In the genomic region with DNA sequence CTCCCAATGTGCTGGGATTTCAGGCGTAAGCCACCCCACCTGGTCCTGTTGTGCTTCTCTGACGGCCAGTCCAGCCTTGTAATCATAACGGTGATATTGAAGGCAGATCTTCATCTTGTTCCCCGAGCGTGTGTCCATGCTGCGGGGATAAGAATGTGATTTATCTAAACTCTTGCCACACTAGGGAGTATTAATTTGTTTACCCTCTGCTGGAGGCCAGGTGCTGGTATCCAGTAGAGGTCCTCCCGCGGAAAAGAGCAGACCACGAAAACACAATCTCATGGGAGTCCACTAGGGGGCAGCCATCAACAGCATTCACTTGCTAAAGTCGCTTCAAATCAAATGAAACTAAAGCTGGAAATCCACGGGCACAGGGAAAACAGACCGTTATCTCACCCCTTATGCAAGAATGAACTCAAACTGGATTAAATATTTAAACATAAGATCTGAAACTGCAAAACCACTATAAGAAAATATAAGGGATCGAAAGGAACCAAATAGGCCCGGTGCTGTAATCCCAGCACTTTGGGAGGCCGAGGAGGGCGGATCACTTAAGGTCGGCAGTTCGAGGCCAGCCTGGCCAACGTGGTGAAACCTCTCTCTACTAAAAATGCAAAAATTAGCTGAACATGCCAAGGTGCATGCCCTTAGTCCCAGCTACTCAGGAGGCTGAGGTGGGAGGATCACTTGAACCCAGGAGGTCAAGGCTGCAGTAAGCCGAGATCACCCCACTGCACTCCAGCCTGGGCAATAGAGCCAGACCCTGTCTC, we compare ENCODE assay signal across 1 cellular context.
A peak's percentile ranks its signal among the peaks of the same experiment; 100 is the strongest.
TF ChIP-seq lines count a peak whose summit lies in the region.

No MANE protein-coding gene starts in this region.

TF ChIP-seq in K562, 482 proteins besides CTCF, POLR2A, EP300 and RAD21 (continued from another document and continues in another):
- no peak for TF ChIP-seq AFF4 (CRISPR knock-in tag; IDR thresholded peaks at IDR 0.05)
- TF ChIP-seq, protein P1, sequence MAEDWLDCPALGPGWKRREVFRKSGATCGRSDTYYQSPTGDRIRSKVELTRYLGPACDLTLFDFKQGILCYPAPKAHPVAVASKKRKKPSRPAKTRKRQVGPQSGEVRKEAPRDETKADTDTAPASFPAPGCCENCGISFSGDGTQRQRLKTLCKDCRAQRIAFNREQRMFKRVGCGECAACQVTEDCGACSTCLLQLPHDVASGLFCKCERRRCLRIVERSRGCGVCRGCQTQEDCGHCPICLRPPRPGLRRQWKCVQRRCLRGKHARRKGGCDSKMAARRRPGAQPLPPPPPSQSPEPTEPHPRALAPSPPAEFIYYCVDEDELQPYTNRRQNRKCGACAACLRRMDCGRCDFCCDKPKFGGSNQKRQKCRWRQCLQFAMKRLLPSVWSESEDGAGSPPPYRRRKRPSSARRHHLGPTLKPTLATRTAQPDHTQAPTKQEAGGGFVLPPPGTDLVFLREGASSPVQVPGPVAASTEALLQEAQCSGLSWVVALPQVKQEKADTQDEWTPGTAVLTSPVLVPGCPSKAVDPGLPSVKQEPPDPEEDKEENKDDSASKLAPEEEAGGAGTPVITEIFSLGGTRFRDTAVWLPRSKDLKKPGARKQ (CRISPR knock-in tag; IDR thresholded peaks at IDR 0.05): no peak
- no peak for TF ChIP-seq ZC3H11A (IDR thresholded peaks at IDR 0.05; ENCODE audit: low read depth, low read length)
- TF ChIP-seq SIRT6 (IDR thresholded peaks at IDR 0.05; ENCODE audit: low read depth, low read length): no peak
- TF ChIP-seq ZNF77 (CRISPR knock-in tag; IDR thresholded peaks at IDR 0.05): no peak
- TF ChIP-seq BMI1 (IDR thresholded peaks at IDR 0.05; ENCODE audit: low read length): 0 out of 2 replicates have a peak, but pooled peaks have one; percentile 21
- no peak for TF ChIP-seq ZNF224 (CRISPR knock-in tag; IDR thresholded peaks at IDR 0.05)
- TF ChIP-seq MAFK (IDR thresholded peaks at IDR 0.05; ENCODE audit: low read length): no peak
- no peak for TF ChIP-seq SMARCE1 (IDR thresholded peaks at IDR 0.05)
- no peak for TF ChIP-seq ZNF644 (tag; IDR thresholded peaks at IDR 0.05; ENCODE audit: low read depth)
- TF ChIP-seq CBFA2T3 (IDR thresholded peaks at IDR 0.05): no peak
- 0 out of 4 replicates have a peak, but pooled peaks of 1 of the 2 experiments have one; percentile 23 for TF ChIP-seq KDM1A (IDR thresholded peaks at IDR 0.05)
- no peak for TF ChIP-seq MTA1 (IDR thresholded peaks at IDR 0.05; ENCODE audit: borderline replicate concordance)
- no peak for TF ChIP-seq TGIF2 (CRISPR knock-in tag; IDR thresholded peaks at IDR 0.05)
- TF ChIP-seq NEUROD1 (IDR thresholded peaks at IDR 0.05; ENCODE audit: borderline replicate concordance, low read depth, low read length, partially characterized antibody): no peak
- 0 out of 2 replicates have a peak, but pooled peaks have one; percentile 59 for TF ChIP-seq XRCC5 (IDR thresholded peaks at IDR 0.05; ENCODE audit: low read depth, low read length)
- TF ChIP-seq NUFIP1 (IDR thresholded peaks at IDR 0.05; ENCODE audit: partially characterized antibody): no peak
- TF ChIP-seq, protein P2, sequence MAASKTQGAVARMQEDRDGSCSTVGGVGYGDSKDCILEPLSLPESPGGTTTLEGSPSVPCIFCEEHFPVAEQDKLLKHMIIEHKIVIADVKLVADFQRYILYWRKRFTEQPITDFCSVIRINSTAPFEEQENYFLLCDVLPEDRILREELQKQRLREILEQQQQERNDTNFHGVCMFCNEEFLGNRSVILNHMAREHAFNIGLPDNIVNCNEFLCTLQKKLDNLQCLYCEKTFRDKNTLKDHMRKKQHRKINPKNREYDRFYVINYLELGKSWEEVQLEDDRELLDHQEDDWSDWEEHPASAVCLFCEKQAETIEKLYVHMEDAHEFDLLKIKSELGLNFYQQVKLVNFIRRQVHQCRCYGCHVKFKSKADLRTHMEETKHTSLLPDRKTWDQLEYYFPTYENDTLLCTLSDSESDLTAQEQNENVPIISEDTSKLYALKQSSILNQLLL (CRISPR knock-in tag; IDR thresholded peaks at IDR 0.05; ENCODE audit: borderline replicate concordance): no peak
- TF ChIP-seq NR0B1 (IDR thresholded peaks at IDR 0.05; ENCODE audit: partially characterized antibody): no peak
- TF ChIP-seq MTA3 (IDR thresholded peaks at IDR 0.05; ENCODE audit: borderline replicate concordance): 0 out of 2 replicates have a peak, but pooled peaks have one; percentile 24
- TF ChIP-seq ZNF239 (CRISPR knock-in tag; IDR thresholded peaks at IDR 0.05): no peak
- no peak for TF ChIP-seq RBM39 (optimal IDR thresholded peaks at IDR 0.05; ENCODE audit: low read depth, low read length)
- TF ChIP-seq ERF (CRISPR knock-in tag; IDR thresholded peaks at IDR 0.05): no peak
- no peak for TF ChIP-seq HDAC8 (tag; IDR thresholded peaks at IDR 0.05)
- TF ChIP-seq, protein P3, sequence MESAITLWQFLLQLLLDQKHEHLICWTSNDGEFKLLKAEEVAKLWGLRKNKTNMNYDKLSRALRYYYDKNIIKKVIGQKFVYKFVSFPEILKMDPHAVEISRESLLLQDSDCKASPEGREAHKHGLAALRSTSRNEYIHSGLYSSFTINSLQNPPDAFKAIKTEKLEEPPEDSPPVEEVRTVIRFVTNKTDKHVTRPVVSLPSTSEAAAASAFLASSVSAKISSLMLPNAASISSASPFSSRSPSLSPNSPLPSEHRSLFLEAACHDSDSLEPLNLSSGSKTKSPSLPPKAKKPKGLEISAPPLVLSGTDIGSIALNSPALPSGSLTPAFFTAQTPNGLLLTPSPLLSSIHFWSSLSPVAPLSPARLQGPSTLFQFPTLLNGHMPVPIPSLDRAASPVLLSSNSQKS (CRISPR knock-in tag; IDR thresholded peaks at IDR 0.05): no peak
- peak; percentile 38; the same call in 1 of the 2 replicates for TF ChIP-seq ATF7 (IDR thresholded peaks at IDR 0.05)
- TF ChIP-seq ARHGAP35 (IDR thresholded peaks at IDR 0.05; ENCODE audit: partially characterized antibody): no peak
- no peak for TF ChIP-seq CTBP1 (IDR thresholded peaks at IDR 0.05; ENCODE audit: borderline replicate concordance)
- TF ChIP-seq, protein P4, sequence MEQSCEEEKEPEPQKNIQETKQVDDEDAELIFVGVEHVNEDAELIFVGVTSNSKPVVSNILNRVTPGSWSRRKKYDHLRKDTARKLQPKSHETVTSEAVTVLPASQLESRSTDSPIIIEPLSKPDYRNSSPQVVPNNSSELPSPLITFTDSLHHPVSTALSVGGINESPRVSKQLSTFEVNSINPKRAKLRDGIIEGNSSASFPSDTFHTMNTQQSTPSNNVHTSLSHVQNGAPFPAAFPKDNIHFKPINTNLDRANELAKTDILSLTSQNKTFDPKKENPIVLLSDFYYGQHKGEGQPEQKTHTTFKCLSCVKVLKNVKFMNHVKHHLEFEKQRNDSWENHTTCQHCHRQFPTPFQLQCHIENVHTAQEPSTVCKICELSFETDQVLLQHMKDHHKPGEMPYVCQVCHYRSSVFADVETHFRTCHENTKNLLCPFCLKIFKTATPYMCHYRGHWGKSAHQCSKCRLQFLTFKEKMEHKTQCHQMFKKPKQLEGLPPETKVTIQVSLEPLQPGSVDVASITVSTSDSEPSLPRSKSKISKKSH (CRISPR knock-in tag; IDR thresholded peaks at IDR 0.05): no peak
- no peak for TF ChIP-seq MITF (IDR thresholded peaks at IDR 0.05)
- TF ChIP-seq CBFA2T2 (conservative IDR thresholded peaks at IDR 0.05): no peak
- TF ChIP-seq, protein P5, sequence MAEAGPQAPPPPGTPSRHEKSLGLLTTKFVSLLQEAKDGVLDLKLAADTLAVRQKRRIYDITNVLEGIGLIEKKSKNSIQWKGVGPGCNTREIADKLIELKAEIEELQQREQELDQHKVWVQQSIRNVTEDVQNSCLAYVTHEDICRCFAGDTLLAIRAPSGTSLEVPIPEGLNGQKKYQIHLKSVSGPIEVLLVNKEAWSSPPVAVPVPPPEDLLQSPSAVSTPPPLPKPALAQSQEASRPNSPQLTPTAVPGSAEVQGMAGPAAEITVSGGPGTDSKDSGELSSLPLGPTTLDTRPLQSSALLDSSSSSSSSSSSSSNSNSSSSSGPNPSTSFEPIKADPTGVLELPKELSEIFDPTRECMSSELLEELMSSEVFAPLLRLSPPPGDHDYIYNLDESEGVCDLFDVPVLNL (CRISPR knock-in tag; IDR thresholded peaks at IDR 0.05; ENCODE audit: low read depth): no peak
- TF ChIP-seq SP2 (IDR thresholded peaks at IDR 0.05; ENCODE audit: extremely low read depth, low read depth, low read length, poor library complexity, severe bottlenecking): no peak
- TF ChIP-seq SMAD2 (IDR thresholded peaks at IDR 0.05; ENCODE audit: low read depth, low read length): no peak
- TF ChIP-seq ZC3H8 (IDR thresholded peaks at IDR 0.05): no peak
- TF ChIP-seq ZNF507 (tag; conservative IDR thresholded peaks at IDR 0.05): no peak
- no peak for TF ChIP-seq ETV1 (tag; conservative IDR thresholded peaks at IDR 0.05; ENCODE audit: low read depth)
- no peak for TF ChIP-seq SMAD4 (CRISPR knock-in tag; conservative IDR thresholded peaks at IDR 0.05)
- TF ChIP-seq OTX1 (CRISPR knock-in tag; IDR thresholded peaks at IDR 0.05): no peak
- no peak for TF ChIP-seq FOXP4 (CRISPR knock-in tag; IDR thresholded peaks at IDR 0.05; ENCODE audit: borderline replicate concordance)
- no peak for TF ChIP-seq E4F1 (CRISPR knock-in tag; IDR thresholded peaks at IDR 0.05; ENCODE audit: borderline replicate concordance)
- TF ChIP-seq ETV5 (CRISPR knock-in tag; IDR thresholded peaks at IDR 0.05; ENCODE audit: low read depth): no peak
- TF ChIP-seq POLR2AphosphoS2 (IDR thresholded peaks at IDR 0.05; ENCODE audit: low read length): no peak
- no peak for TF ChIP-seq HMG20A (CRISPR knock-in tag; conservative IDR thresholded peaks at IDR 0.05)
